Comparison of ENCODE assay signal across 33 cellular contexts in the genomic region with DNA sequence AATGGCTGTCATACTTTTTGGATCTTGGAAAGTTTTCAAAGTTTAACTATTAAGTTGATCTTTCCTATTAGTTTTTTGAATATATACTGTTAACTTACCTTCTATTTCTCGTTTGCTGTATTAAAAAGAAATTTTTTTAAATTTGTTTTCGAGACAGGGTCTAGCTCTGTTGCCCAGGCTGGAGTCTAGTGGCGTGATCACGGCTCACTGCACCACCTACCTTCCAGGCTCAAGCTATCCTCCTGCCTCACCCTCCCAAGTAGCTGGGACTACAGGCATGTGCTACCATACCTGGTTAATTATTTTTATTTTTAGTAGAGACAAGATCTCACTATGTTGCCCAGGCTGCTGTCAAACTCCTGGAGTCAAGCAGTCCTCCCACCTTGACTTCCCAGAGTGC. TPM values are rescaled to one million over a fixed set of nuclear protein-coding genes. Genes with fewer than 3 reads are reported as not detected.
"Had no signal": no experiment of that assay in that cellular context is flagged by ENCODE, and none has a peak within 500 bp of the region (broad histone marks: within the 10 kb centered on the region; RNA-seq: fewer than 3 reads in every experiment).

No MANE protein-coding gene starts in this region.

- H3K27me3 ChIP-seq: ascending aorta, cardiac muscle cell had no signal

- H3K9me3 ChIP-seq: ascending aorta had no signal

- H3K36me3 ChIP-seq: ascending aorta, cardiac muscle cell had no signal

- H3K4me3 ChIP-seq: ascending aorta, cardiac muscle cell had no signal

- FAIRE-seq: bronchial epithelial cell, TTC549 had no signal

- ATAC-seq: activated CD4-positive, alpha-beta T cell treated with anti-CD3 and anti-CD28 coated beads for 36 hours; activated CD4-positive, CD25-positive, alpha-beta regulatory T cell treated with anti-CD3 and anti-CD28 coated beads, Interleukin-2, amount 50 U/mL, for 24 hours; activated CD8-positive, alpha-beta memory T cell treated with anti-CD3 and anti-CD28 coated beads, Interleukin-2, amount 10 ng/mL, durations not matched to agents 7 days and 5 days; activated CD8-positive, alpha-beta T cell treated with anti-CD3 and anti-CD28 coated beads, Interleukin-2, amount 10 ng/mL, durations not matched to agents 7 days and 5 days; activated naive CD4-positive, alpha-beta T cell treated with anti-CD3 and anti-CD28 coated beads, Interleukin-2, amount 50 U/mL, for 72 hours had no signal

- H3K27ac ChIP-seq: ascending aorta, cardiac muscle cell, VCaP had no signal

- DNase-seq: activated CD4-positive, alpha-beta memory T cell treated with anti-CD3 and anti-CD28 coated beads, Interleukin-2, amount 10 ng/mL, durations not matched to agents 7 days and 5 days; activated CD4-positive, alpha-beta T cell treated with anti-CD3 and anti-CD28 coated beads for 1 hour; activated CD4-positive, alpha-beta T cell treated with anti-CD3 and anti-CD28 coated beads for 36 hours; activated CD4-positive, alpha-beta T cell treated with anti-CD3 and anti-CD28 coated beads for 48 hours; activated CD4-positive, alpha-beta T cell treated with anti-CD3 and anti-CD28 coated beads, Interleukin-2, amount 10 ng/mL, durations not matched to agents 7 days and 5 days; activated CD4-positive, alpha-beta T cell treated with anti-CD3 and anti-CD28 coated beads, Interleukin-2, amount 50 U/mL, for 48 hours; activated CD4-positive, CD25-positive, alpha-beta regulatory T cell; activated CD8-positive, alpha-beta memory T cell treated with anti-CD3 and anti-CD28 coated beads for 24 hours; activated CD8-positive, alpha-beta memory T cell treated with anti-CD3 and anti-CD28 coated beads, Interleukin-2, amount 10 ng/mL, durations not matched to agents 7 days and 5 days; activated CD8-positive, alpha-beta memory T cell treated with anti-CD3 and anti-CD28 coated beads, Interleukin-2, amount 50 U/mL, for 48 hours; activated CD8-positive, alpha-beta T cell treated with anti-CD3 and anti-CD28 coated beads, Interleukin-2, amount 10 ng/mL, durations not matched to agents 7 days and 5 days; activated effector memory CD4-positive, alpha-beta T cell treated with Interleukin-2 at 50 U/mL for 16 hours; activated gamma-delta T cell; activated naive CD4-positive, alpha-beta T cell; activated naive CD4-positive, alpha-beta T cell treated with anti-CD3 and anti-CD28 coated beads for 36 hours; activated naive CD4-positive, alpha-beta T cell treated with anti-CD3 and anti-CD28 coated beads, Interleukin-2, amount 50 U/mL, for 16 hours; activated naive CD8-positive, alpha-beta T cell treated with anti-CD3 and anti-CD28 coated beads for 36 hours; activated T-cell treated with anti-CD3 and anti-CD28 coated beads, Interleukin-2, amount 50 U/mL, for 24 hours; activated T-cell treated with anti-CD3 and anti-CD28 coated beads, Interleukin-2, amount 50 U/mL, for 48 hours; amygdala; anterior cingulate cortex; caudate nucleus; cerebellar nuclear complex; T-helper 1 cell; T-helper 2 cell; T-helper 9 cell had no signal

RNA-seq across cellular contexts. Expression of a gene that starts 4.6 kb away (rescaled TPM):
- total RNA-seq: ascending aorta had no signal
